In genomic region chr10:11017575-11018425, GRCh38 we compare ENCODE assay signal across 8 cellular contexts. TPM values are rescaled to one million over a fixed set of nuclear protein-coding genes. Genes with fewer than 3 reads are reported as not detected.
DNase-seq lines count a peak whose midpoint lies in the region; ATAC-seq and TF ChIP-seq lines count a peak whose summit lies in the region.

CELF2 (plus strand) TSS chr10:11017872; CDS start chr10:11018090, 218 bp downstream.

- H3K27me3 ChIP-seq in BE2C (peaks cover 37% of the 10 kb centered on the region), layer of hippocampus (ENCODE audit: control insufficient read depth, insufficient read depth, low read length) (peaks cover 12% of the 10 kb centered on the region)

- H3K4me3 ChIP-seq in BE2C (ENCODE audit: low read depth, low read length) = no peak within 1 kb of the TSS

- no peak for TF ChIP-seq CTCF in BE2C (IDR thresholded peaks at IDR 0.05; ENCODE audit: low read depth, low read length)

- no peaks in the 10 kb centered on the region for H3K9me3 ChIP-seq in BE2C

- H3K36me3 ChIP-seq in BE2C = no peaks in the 10 kb centered on the region

- peak within 1 kb of the TSS; percentile 77 for H3K27ac ChIP-seq in layer of hippocampus (ENCODE audit: low read depth, low read length)

- peak; percentile 79 for ATAC-seq in GM19351 (IDR thresholded peaks at IDR 0.05; ENCODE audit: unreplicated experiment)
- peak; percentile 77 for ATAC-seq in HG03521 (IDR thresholded peaks at IDR 0.05; ENCODE audit: unreplicated experiment)

- no peaks in the 10 kb centered on the region for H3K4me1 ChIP-seq in BE2C

- DNase-seq in BE2C (peak; percentile 5), cerebellum (ENCODE audit: low spot score) (peak; percentile 84), epidermal melanocyte (ENCODE audit: insufficient read length, low spot score) (no peak)
- DNase-seq in activated CD4-positive, CD25-positive, alpha-beta regulatory T cell (lab: John Stamatoyannopoulos, UW) = peak in 3 of 4 experiments; percentile 18 to 25 (median 21)
- peak; percentile 39 for DNase-seq in stimulated activated CD4-positive, alpha-beta T cell treated with anti-CD3 and anti-CD28 coated beads, Interleukin-1b, Interleukin-23, amount 100 ng/mL, for 48 hours

RNA-seq across cellular contexts. Expression of gene CELF2, which starts in this region (rescaled TPM):
- polyA plus RNA-seq in BE2C (2012; ENCODE audit: insufficient read depth, insufficient read length, low read depth) = not detected
- total RNA-seq in cerebellum = 122 TPM
